9 cellular contexts compared by ENCODE assay signal in genomic region chr3:194556086-194557056, GRCh38.
DNase-seq lines count a peak whose midpoint lies in the region; ATAC-seq, FAIRE-seq and TF ChIP-seq lines count a peak whose summit lies in the region.
"Had no signal": no experiment of that assay in that cellular context is flagged by ENCODE, and none has a peak within 500 bp of the region (broad histone marks: within the 10 kb centered on the region; RNA-seq: fewer than 3 reads in every experiment).

No MANE protein-coding gene starts in this region.

- ATAC-seq in HG03565 (IDR thresholded peaks at IDR 0.05; ENCODE audit: unreplicated experiment) (no peak), GM18868 (IDR thresholded peaks at IDR 0.05; ENCODE audit: unreplicated experiment) (no peak)

- peaks cover 22% of the 10 kb centered on the region for H3K4me1 Mint-ChIP-seq in neural crest cell

- H3K36me3 ChIP-seq in ascending aorta: no peaks in the 10 kb centered on the region
- H3K36me3 ChIP-seq in smooth muscle cell (ENCODE audit: low read depth): no peaks in the 10 kb centered on the region

- peak; percentile 68 for DNase-seq in GM12865 (ENCODE audit: low read depth)
- DNase-seq in MV-4-11 (lab: John Stamatoyannopoulos, UW): peak; percentile 38
- no peak for DNase-seq in ascending aorta (ENCODE audit: low spot score in 2 of 2)
- DNase-seq in neural crest cell (ENCODE audit: low read depth, low spot score): no peak
- DNase-seq in frontal cortex (ENCODE audit: low spot score in 2 of 2): no peak
- no peak for DNase-seq in smooth muscle cell (lab: John Stamatoyannopoulos, UW; ENCODE audit: unreplicated experiment)

- H3K4me3 Mint-ChIP-seq in neural crest cell: no peak overlapping the region

- H3K4me2 ChIP-seq in smooth muscle cell: no peak overlapping the region

- TF ChIP-seq CTCF in GM12865 (IDR thresholded peaks at IDR 0.05; ENCODE audit: insufficient read depth, low read depth, low read length, missing control alignments): no peak
- no peak for TF ChIP-seq CTCF in ascending aorta (IDR thresholded peaks at IDR 0.05)
- TF ChIP-seq CTCF in neural crest cell (conservative IDR thresholded peaks at IDR 0.05): no peak
- TF ChIP-seq CTCF in smooth muscle cell (IDR thresholded peaks at IDR 0.05; ENCODE audit: borderline replicate concordance, insufficient read depth, poor library complexity, severe bottlenecking): no peak

- H3K4me1 ChIP-seq in ascending aorta (peaks cover 4 to 8% of the 10 kb centered on the region in 2 donors), smooth muscle cell (ENCODE audit: low read depth) (no peaks in the 10 kb centered on the region)

- H3K36me3 Mint-ChIP-seq in neural crest cell (ENCODE audit: low read depth): no peaks in the 10 kb centered on the region

- no peaks in the 10 kb centered on the region for H3K27me3 Mint-ChIP-seq in neural crest cell (ENCODE audit: low read depth)

- no peaks in the 10 kb centered on the region for H3K79me2 ChIP-seq in smooth muscle cell (ENCODE audit: low read depth)

- H3K27ac Mint-ChIP-seq in neural crest cell (ENCODE audit: unreplicated experiment): peak overlapping the region; percentile 92

- H3K9me3 ChIP-seq in ascending aorta (no peaks in the 10 kb centered on the region), smooth muscle cell (replicated peaks; ENCODE audit: low read depth) (no peaks in the 10 kb centered on the region)

- H3K27ac ChIP-seq in ascending aorta: peak overlapping the region; percentile 73
- no peak overlapping the region for H3K27ac ChIP-seq in smooth muscle cell (ENCODE audit: low read depth)

- no peak for FAIRE-seq in frontal cortex (lab: Jason Lieb, UNC)
- FAIRE-seq: bronchial epithelial cell had no signal

- H3F3A ChIP-seq in smooth muscle cell (ENCODE audit: low read depth): no peaks in the 10 kb centered on the region

- peak overlapping the region; percentile 40 for H3K4me3 ChIP-seq in GM12865 (ENCODE audit: low read depth, low read length)
- H3K4me3 ChIP-seq in ascending aorta: no peak overlapping the region
- H3K4me3 ChIP-seq in smooth muscle cell: no peak overlapping the region

- H3K9me3 Mint-ChIP-seq in neural crest cell: no peaks in the 10 kb centered on the region

- no peak overlapping the region for H3K9ac ChIP-seq in smooth muscle cell (ENCODE audit: low read depth)

- 87% methylated on average over 13 of the region's 13 CpGs for WGBS in smooth muscle cell (ENCODE audit: low lambda C conversion rate)

- H4K20me1 ChIP-seq in smooth muscle cell (ENCODE audit: low read depth): no peaks in the 10 kb centered on the region

- H3K27me3 ChIP-seq in ascending aorta (no peaks in the 10 kb centered on the region), smooth muscle cell (ENCODE audit: low read depth) (no peaks in the 10 kb centered on the region)

- H2AFZ ChIP-seq in smooth muscle cell (ENCODE audit: low read depth): no peak overlapping the region

- intact Hi-C loops in ascending aorta (cut with DNase I): no loop called here

Comparison
In these comparisons a context has a peak if more than half of its experiments do, and no peak if none do; other contexts are left out.
1. DNase-seq: peak in GM12865 (single experiment) and MV-4-11 (single experiment); none in ascending aorta (0 of 2), neural crest cell (single experiment), frontal cortex (0 of 2) and smooth muscle cell (single experiment).